In genomic region chr16:48496571-48497095, GRCh38 we compare ENCODE assay signal across 27 cellular contexts.
DNase-seq lines count a peak whose midpoint lies in the region; ATAC-seq, FAIRE-seq and TF ChIP-seq lines count a peak whose summit lies in the region.
"Had no signal": no experiment of that assay in that cellular context is flagged by ENCODE, and none has a peak within 500 bp of the region (broad histone marks: within the 10 kb centered on the region; RNA-seq: fewer than 3 reads in every experiment).

No MANE protein-coding gene starts in this region.

- no peaks in the 10 kb centered on the region for H3K9me1 ChIP-seq in K562 (ENCODE audit: control insufficient read depth, insufficient read depth, low read length)

- 7% methylated on average over 28 of the region's 39 CpGs for WGBS in K562 (ENCODE audit: insufficient coverage, low coverage, missing lambda C conversion rate)
- WGBS in esophagus muscularis mucosa: 98% methylated on average over 32 of the region's 39 CpGs
- 85 to 89% methylated on average over 11 to 37 of the region's 39 CpGs for WGBS in testis, 2 donors

- peaks cover 8% of the 10 kb centered on the region; the same call in 2 of the 3 replicates for H3K4me1 Mint-ChIP-seq in GM23338
- H3K4me1 Mint-ChIP-seq: CD4-positive, alpha-beta memory T cell; CD8-positive, alpha-beta memory T cell had no signal

- no peak for FAIRE-seq in K562 (lab: Jason Lieb, UNC)
- FAIRE-seq: A204.1, G401.6, GM12891, GM19239 had no signal

- H3K27me3 Mint-ChIP-seq in GM23338 (ENCODE audit: insufficient read depth, low read depth, poor library complexity): no peaks in the 10 kb centered on the region

- H3K36me3 ChIP-seq in K562 (ENCODE audit: control insufficient read depth, insufficient read depth, low read length) (no peaks in the 10 kb centered on the region), esophagus muscularis mucosa (no peaks in the 10 kb centered on the region), testis (ENCODE audit: low read depth, missing control alignments) (no peaks in the 10 kb centered on the region), GM23338 (ENCODE audit: insufficient read depth) (no peaks in the 10 kb centered on the region)
- H3K36me3 ChIP-seq: BE2C, BLaER1 had no signal

- no peak for TF ChIP-seq EP300 in K562 (IDR thresholded peaks at IDR 0.05; ENCODE audit: low read length)
- TF ChIP-seq EP300 in esophagus muscularis mucosa (IDR thresholded peaks at IDR 0.05): no peak

- no peak for TF ChIP-seq RAD21 in K562 (CRISPR knock-in tag; conservative IDR thresholded peaks at IDR 0.05 in 1 of 2, IDR thresholded peaks at IDR 0.05 in 1 of 2)

- H3K27me3 ChIP-seq in K562 (ENCODE audit: control insufficient read depth in 2 of 2, insufficient read depth in 2 of 2, low read length in 2 of 2): peaks cover 14 to 30% of the 10 kb centered on the region in 2 experiments
- H3K27me3 ChIP-seq in esophagus muscularis mucosa: no peaks in the 10 kb centered on the region
- H3K27me3 ChIP-seq in testis: no peaks in the 10 kb centered on the region
- no peaks in the 10 kb centered on the region for H3K27me3 ChIP-seq in GM23338 (ENCODE audit: insufficient read depth)
- H3K27me3 ChIP-seq: BE2C, BLaER1 had no signal

- no peaks in the 10 kb centered on the region for H3K79me2 ChIP-seq in K562 (ENCODE audit: control insufficient read depth, insufficient read depth, low read length)
- no peaks in the 10 kb centered on the region for H3K79me2 ChIP-seq in GM23338 (replicated peaks; ENCODE audit: insufficient read depth)

- CTCF ChIA-PET in K562 (lab: Yijun Ruan, JAX; ENCODE audit: low intra/inter-chr PET ratio): interaction anchor here (0.6 kb wide), 1 partner anchor 1430 kb away, joined by 3 read pairs; no protein-coding TSS in a partner anchor

- in situ Hi-C loops in K562 (cut with MboI): no loop called here

- H3K4me2 ChIP-seq in K562 (ENCODE audit: insufficient read depth, low read length): no peak overlapping the region
- H3K4me2 ChIP-seq in GM23338: no peak overlapping the region
- H3K4me2 ChIP-seq: BLaER1 had no signal

- H4K20me1 ChIP-seq in K562 (replicated peaks; ENCODE audit: control insufficient read depth, insufficient read depth, low read length) (no peaks in the 10 kb centered on the region), GM23338 (replicated peaks; ENCODE audit: insufficient read depth) (no peaks in the 10 kb centered on the region)
- H4K20me1 ChIP-seq: BLaER1 had no signal

- no peak for DNase-seq in K562 (ENCODE audit: extremely low read depth in 1 of 4, low spot score in 3 of 4)
- DNase-seq in esophagus muscularis mucosa (ENCODE audit: extremely low spot score): peak; percentile 47
- DNase-seq in posterior vena cava (ENCODE audit: low spot score): peak; percentile 36
- DNase-seq in testis: peak; percentile 24
- DNase-seq in GM23338 (ENCODE audit: low spot score): no peak
- no peak for DNase-seq in kidney tubule cell (ENCODE audit: low spot score)
- DNase-seq: 8988T; ACHN; BE2C; C1 segment of cervical spinal cord; CD4-positive, alpha-beta memory T cell; CD4-positive, CD25-positive, alpha-beta regulatory T cell; CD8-positive, alpha-beta memory T cell; COR-L47; DMS 273 treated with DMSO at 0.1 percent for 48 hours; DMS153; DMS53; DMS79; DND-41; GF-D8 had no signal

- no peaks in the 10 kb centered on the region for H3F3A ChIP-seq in GM23338 (replicated peaks; ENCODE audit: low read depth)

- H3K4me3 Mint-ChIP-seq in GM23338: no peak overlapping the region
- H3K4me3 Mint-ChIP-seq: CD14-positive monocyte; CD4-positive, alpha-beta memory T cell; CD4-positive, CD25-positive, alpha-beta regulatory T cell; CD8-positive, alpha-beta memory T cell had no signal

- no TSS peak for BruUV-seq in K562 (replicated peaks; lab: Mats Ljungman, UMichigan)

- no peak overlapping the region for H2AFZ ChIP-seq in K562 (ENCODE audit: low read depth, low read length)
- no peak overlapping the region for H2AFZ ChIP-seq in GM23338

- H3K9ac ChIP-seq in K562 (ENCODE audit: insufficient read depth in 1 of 2, low read depth in 2 of 2, low read length in 2 of 2): peak overlapping the region in 1 of 2 experiments; percentile 26; a peak in 1 of 4 replicates
- H3K9ac ChIP-seq: BLaER1 had no signal

- H3K9me3 ChIP-seq in K562 (replicated peaks; ENCODE audit: control insufficient read depth, insufficient read depth, low read depth, low read length) (peaks cover 2% of the 10 kb centered on the region; the same call in 1 of the 2 replicates), esophagus muscularis mucosa (no peaks in the 10 kb centered on the region), testis (no peaks in the 10 kb centered on the region)

- no peaks in the 10 kb centered on the region for H3K36me3 Mint-ChIP-seq in GM23338 (ENCODE audit: low read depth)
- H3K36me3 Mint-ChIP-seq: CD14-positive monocyte; CD4-positive, alpha-beta memory T cell; CD8-positive, alpha-beta memory T cell had no signal

- 0 out of 2 replicates have a peak, but pooled peaks cover 7% of the 10 kb centered on the region for H3K9me2 ChIP-seq in GM23338 (ENCODE audit: insufficient read depth)

- ATAC-seq in K562 (peak; percentile 68), HG02852 (IDR thresholded peaks at IDR 0.05; ENCODE audit: unreplicated experiment) (no peak), GM23338 (no peak)

- no peak for TF ChIP-seq POLR2A in K562 (conservative IDR thresholded peaks at IDR 0.05)
- no peak for TF ChIP-seq POLR2A in esophagus muscularis mucosa (IDR thresholded peaks at IDR 0.05; ENCODE audit: low read depth)
- no peak for TF ChIP-seq POLR2A in testis (IDR thresholded peaks at IDR 0.05)

- no peak overlapping the region for H3K27ac Mint-ChIP-seq in GM23338
- H3K27ac Mint-ChIP-seq: CD14-positive monocyte; CD4-positive, alpha-beta memory T cell; CD4-positive, CD25-positive, alpha-beta regulatory T cell; CD8-positive, alpha-beta memory T cell had no signal

- peaks cover 12% of the 10 kb centered on the region for H3K9me3 Mint-ChIP-seq in GM23338
- H3K9me3 Mint-ChIP-seq: CD8-positive, alpha-beta memory T cell had no signal

- POLR2A ChIA-PET in K562 (lab: Yijun Ruan, JAX): interaction anchor here (0.5 kb wide), 1 partner anchor 60 kb away, joined by 4 read pairs; no protein-coding TSS in a partner anchor

- no peak overlapping the region for H3K4me3 ChIP-seq in K562
- no peak overlapping the region for H3K4me3 ChIP-seq in esophagus muscularis mucosa
- H3K4me3 ChIP-seq in testis: peak overlapping the region in 1 of 2 donors; percentile 18
- no peak overlapping the region for H3K4me3 ChIP-seq in GM23338
- H3K4me3 ChIP-seq: BLaER1 had no signal

- TF ChIP-seq CTCF in K562 (IDR thresholded peaks at IDR 0.05 in 2 of 3, conservative IDR thresholded peaks at IDR 0.05 in 1 of 3; ENCODE audit: insufficient read depth in 2 of 3, low read depth in 1 of 3, low read length in 3 of 3) (no peak), esophagus muscularis mucosa (IDR thresholded peaks at IDR 0.05) (no peak), testis (IDR thresholded peaks at IDR 0.05) (no peak), GM23338 (conservative IDR thresholded peaks at IDR 0.05; ENCODE audit: low read depth in 2 of 2) (no peak)

- peaks cover 0 to 11% of the 10 kb centered on the region in 2 experiments; a peak in 2 of 5 replicates for H3K4me1 ChIP-seq in K562 (replicated peaks in 1 of 2; ENCODE audit: control insufficient read depth in 2 of 2, insufficient read depth in 2 of 2, low read length in 2 of 2)
- H3K4me1 ChIP-seq in esophagus muscularis mucosa: peaks cover 10 to 40% (median 35%) of the 10 kb centered on the region in 4 donors
- H3K4me1 ChIP-seq in testis: peaks cover 25% of the 10 kb centered on the region
- H3K4me1 ChIP-seq in GM23338 (ENCODE audit: insufficient read depth): no peaks in the 10 kb centered on the region
- H3K4me1 ChIP-seq: BE2C, BLaER1 had no signal

- intact Hi-C loops in K562 (cut with micrococcal nuclease) (no loop called here), esophagus muscularis mucosa (cut with DNase I) (no loop called here), posterior vena cava (cut with DNase I) (no loop called here), testis (cut with DNase I; ENCODE audit: low total_unique reads) (no loop called here)

- H3K27ac ChIP-seq in K562 (ENCODE audit: extremely low read depth, low read depth, low read length) (no peak overlapping the region), esophagus muscularis mucosa (replicated peaks in 1 of 4) (no peak overlapping the region), testis (no peak overlapping the region), GM23338 (ENCODE audit: low read depth) (no peak overlapping the region)
- H3K27ac ChIP-seq: BLaER1 had no signal

TF ChIP-seq in K562, 482 proteins besides CTCF, POLR2A, EP300 and RAD21 (continues in another document):
- TF ChIP-seq ESRRB (CRISPR knock-in tag; IDR thresholded peaks at IDR 0.05; ENCODE audit: borderline replicate concordance): no peak

TF ChIP-seq in GM23338, 12 proteins besides CTCF, POLR2A, EP300 and RAD21 (continues in another document):
- no peak for TF ChIP-seq CREB1 (CRISPR knock-in tag; IDR thresholded peaks at IDR 0.05; ENCODE audit: low read depth)
- TF ChIP-seq ZNF331 (CRISPR knock-in tag; IDR thresholded peaks at IDR 0.05; ENCODE audit: low read depth): no peak
- no peak for TF ChIP-seq ETS1 (IDR thresholded peaks at IDR 0.05)
- TF ChIP-seq STAT1 (IDR thresholded peaks at IDR 0.05; ENCODE audit: unreplicated experiment): no peak
- TF ChIP-seq EZH2 (IDR thresholded peaks at IDR 0.05; ENCODE audit: low read depth, unreplicated experiment): no peak
- no peak for TF ChIP-seq POLR2AphosphoS5 (IDR thresholded peaks at IDR 0.05; ENCODE audit: low read depth)
- TF ChIP-seq JUNB (IDR thresholded peaks at IDR 0.05; ENCODE audit: unreplicated experiment): no peak
- no peak for TF ChIP-seq NANOG (IDR thresholded peaks at IDR 0.05; ENCODE audit: borderline replicate concordance)

Comparison
In these comparisons a context has a peak if more than half of its experiments do, and no peak if none do; other contexts are left out.
1. DNase-seq: peak in esophagus muscularis mucosa (single experiment), posterior vena cava (single experiment) and testis (single experiment); none in K562 (0 of 4), GM23338 (single experiment) and kidney tubule cell (single experiment).